8 cellular contexts compared by ENCODE assay signal in the genomic region with DNA sequence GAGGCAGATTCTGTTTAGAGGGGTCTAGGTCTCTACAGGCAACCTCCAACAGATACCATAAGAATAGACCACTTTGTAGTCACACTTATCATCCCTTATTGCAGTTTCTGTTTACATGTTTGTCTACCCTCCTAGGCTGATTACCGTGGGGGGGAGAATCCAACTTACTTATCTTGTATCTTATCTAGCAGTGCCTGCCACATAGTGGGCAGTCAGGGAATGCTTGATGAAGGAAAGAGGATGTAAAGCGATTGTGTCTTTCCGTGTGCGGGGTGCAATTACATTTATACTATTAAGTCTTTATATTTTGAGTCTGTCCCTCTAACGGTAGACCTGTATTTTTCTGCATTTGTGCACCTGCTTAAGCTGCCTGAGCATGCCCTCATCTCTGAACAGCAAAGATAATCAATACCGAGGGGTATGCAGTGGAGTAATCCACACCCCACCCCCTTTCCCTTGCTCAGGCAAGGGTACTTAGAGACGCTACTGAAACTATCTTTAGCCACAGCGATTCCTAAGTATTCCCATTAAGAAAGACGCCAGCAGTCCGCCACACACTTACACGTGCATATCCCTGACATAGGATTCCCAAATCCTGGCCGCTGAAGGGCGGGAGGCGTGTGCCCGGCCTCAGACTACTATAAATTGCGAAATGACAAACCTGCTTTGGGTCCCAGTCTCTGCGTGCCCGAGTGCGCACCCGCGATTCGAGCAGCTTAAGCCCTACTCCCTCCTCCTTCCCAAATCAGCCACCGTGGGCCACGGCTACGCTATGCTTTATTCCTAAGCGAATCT. TPM values are rescaled to one million over a fixed set of nuclear protein-coding genes. Genes with fewer than 3 reads are reported as not detected.
A peak's percentile ranks its signal among the peaks of the same experiment; 100 is the strongest.
DNase-seq lines count a peak whose midpoint lies in the region; ATAC-seq lines count a peak whose summit lies in the region.

No MANE protein-coding gene starts in this region.

- H3K4me1 ChIP-seq in iPS DF 6.9 (ENCODE audit: control insufficient read depth, insufficient read depth, low read length): peaks cover 7% of the 10 kb centered on the region

- no CpG with 5 or more reads among the region's 26 CpGs for WGBS in iPS DF 6.9 (ENCODE audit: insufficient coverage, insufficient read length)

- H3K27ac Mint-ChIP-seq in activated T-helper 17 cell treated with anti-CD3 and anti-CD28 coated beads, Interleukin-2, amount 50 U/mL, for 72 hours: peak overlapping the region; percentile 96
- H3K27ac Mint-ChIP-seq in stimulated activated memory B cell treated with anti-CD40 and anti-IgM and Interleukin-4, amounts not matched to agents 10 μg/mL and 1 μg/mL and 100 μg/mL, for 72 hours: peak overlapping the region; percentile 86

- no peaks in the 10 kb centered on the region for H3K9me3 ChIP-seq in iPS DF 6.9 (ENCODE audit: control insufficient read depth, insufficient read depth, low read length)

- peak overlapping the region; percentile 62 for H3K4me3 ChIP-seq in iPS DF 6.9 (ENCODE audit: low read length)

- H3K4me3 Mint-ChIP-seq in activated T-helper 17 cell treated with anti-CD3 and anti-CD28 coated beads, Interleukin-2, amount 50 U/mL, for 72 hours: peak overlapping the region; percentile 96
- H3K4me3 Mint-ChIP-seq in stimulated activated memory B cell treated with anti-CD40 and anti-IgM and Interleukin-4, amounts not matched to agents 10 μg/mL and 1 μg/mL and 100 μg/mL, for 72 hours: peak overlapping the region; percentile 88

- no peak for ATAC-seq in activated T-helper 17 cell treated with anti-CD3 and anti-CD28 coated beads, Interleukin-2, amount 50 U/mL, for 72 hours (replicated peaks)
- peak; percentile 1 for ATAC-seq in stimulated activated memory B cell treated with anti-CD40 and anti-IgM and Interleukin-4, amounts not matched to agents 10 μg/mL and 1 μg/mL and 100 μg/mL, for 72 hours
- no peak for ATAC-seq in HG03378 (IDR thresholded peaks at IDR 0.05; ENCODE audit: unreplicated experiment)

- peaks cover 3% of the 10 kb centered on the region for H3K9me3 Mint-ChIP-seq in activated T-helper 17 cell treated with anti-CD3 and anti-CD28 coated beads, Interleukin-2, amount 50 U/mL, for 72 hours
- H3K9me3 Mint-ChIP-seq in stimulated activated memory B cell treated with anti-CD40 and anti-IgM and Interleukin-4, amounts not matched to agents 10 μg/mL and 1 μg/mL and 100 μg/mL, for 72 hours: no peaks in the 10 kb centered on the region

- DNase-seq in GF-D8 (lab: John Stamatoyannopoulos, UW) (peak; percentile 13), HT1080 (ENCODE audit: low read depth) (peak; percentile 35), iPS DF 6.9 (ENCODE audit: low read depth, low spot score) (no peak), iPS-NIHi7 (ENCODE audit: extremely low spot score) (no peak)
- DNase-seq in stimulated activated CD4-positive, alpha-beta T cell treated with anti-CD3 and anti-CD28 coated beads, Interleukin-2, amount 100 ng/mL, for 24 hours: no peak

- H3K36me3 ChIP-seq in iPS DF 6.9 (ENCODE audit: control insufficient read depth, insufficient read depth, low read length): no peaks in the 10 kb centered on the region

- peaks cover 42% of the 10 kb centered on the region for H3K4me1 Mint-ChIP-seq in activated T-helper 17 cell treated with anti-CD3 and anti-CD28 coated beads, Interleukin-2, amount 50 U/mL, for 72 hours
- peaks cover 43% of the 10 kb centered on the region for H3K4me1 Mint-ChIP-seq in stimulated activated memory B cell treated with anti-CD40 and anti-IgM and Interleukin-4, amounts not matched to agents 10 μg/mL and 1 μg/mL and 100 μg/mL, for 72 hours

- no peak overlapping the region for H3K27ac ChIP-seq in iPS DF 6.9 (ENCODE audit: low read length)

- peaks cover 41% of the 10 kb centered on the region for H3K27me3 ChIP-seq in iPS DF 6.9 (ENCODE audit: control insufficient read depth, insufficient read depth, low read length)

- peaks cover 53% of the 10 kb centered on the region for H3K36me3 Mint-ChIP-seq in activated T-helper 17 cell treated with anti-CD3 and anti-CD28 coated beads, Interleukin-2, amount 50 U/mL, for 72 hours (ENCODE audit: low read depth)
- H3K36me3 Mint-ChIP-seq in stimulated activated memory B cell treated with anti-CD40 and anti-IgM and Interleukin-4, amounts not matched to agents 10 μg/mL and 1 μg/mL and 100 μg/mL, for 72 hours: peaks cover 20% of the 10 kb centered on the region

- peaks cover 37% of the 10 kb centered on the region for H3K27me3 Mint-ChIP-seq in activated T-helper 17 cell treated with anti-CD3 and anti-CD28 coated beads, Interleukin-2, amount 50 U/mL, for 72 hours
- H3K27me3 Mint-ChIP-seq in stimulated activated memory B cell treated with anti-CD40 and anti-IgM and Interleukin-4, amounts not matched to agents 10 μg/mL and 1 μg/mL and 100 μg/mL, for 72 hours: peaks cover 48% of the 10 kb centered on the region

RNA-seq across cellular contexts. Expression of a gene that starts 0.6 kb away (rescaled TPM):
- 125 and 153 TPM in 2 replicates for total RNA-seq in HT1080 (2014; rRNA removed; shearing (Covaris generic))
- 59.6 and 74.4 TPM in 2 replicates for polyA plus RNA-seq in HT1080 (2015; cell fraction: cytosol; rRNA removed)
- 79.6 and 86.4 TPM in 2 replicates for polyA plus RNA-seq in HT1080 (2015; cell fraction: nucleus; rRNA removed)
- total RNA-seq in activated T-helper 17 cell treated with anti-CD3 and anti-CD28 coated beads, Interleukin-2, amount 50 U/mL, for 72 hours: 10 to 100 TPM; 65.5 to 96.5 TPM

RNA-seq across cellular contexts. Expression of a gene that starts 10.8 kb away (rescaled TPM):
- 1.3 and 2.2 TPM in 2 replicates for total RNA-seq in HT1080 (2014; rRNA removed; shearing (Covaris generic))
- 5.5 and 6.9 TPM in 2 replicates for polyA plus RNA-seq in HT1080 (2015; cell fraction: cytosol; rRNA removed)
- polyA plus RNA-seq in HT1080 (2015; cell fraction: nucleus; rRNA removed): 9.4 and 9.8 TPM in 2 replicates
- under 1 TPM; 0.11 TPM for total RNA-seq in activated T-helper 17 cell treated with anti-CD3 and anti-CD28 coated beads, Interleukin-2, amount 50 U/mL, for 72 hours

Comparison
In these comparisons a context has a peak if more than half of its experiments do, and no peak if none do; other contexts are left out.
1. DNase-seq: peak in GF-D8 (single experiment) and HT1080 (single experiment); none in iPS DF 6.9 (single experiment), stimulated activated CD4-positive, alpha-beta T cell treated with anti-CD3 and anti-CD28 coated beads, Interleukin-2, amount 100 ng/mL, for 24 hours (0 of 2) and iPS-NIHi7 (single experiment).